1 cellular context compared by ENCODE assay signal in genomic region chr14:74302634-74303569, GRCh38.
A peak's percentile ranks its signal among the peaks of the same experiment; 100 is the strongest.
TF ChIP-seq lines count a peak whose summit lies in the region.

Gene ABCD4 (minus strand): TSS chr14:74302934. CDS start chr14:74302912, 22 bp downstream.

TF ChIP-seq in HepG2, 621 proteins besides CTCF, POLR2A, EP300 and RAD21 (continued from another document and continues in another):
- TF ChIP-seq ZNF142 (CRISPR knock-in tag; IDR thresholded peaks at IDR 0.05) (0 out of 2 replicates have a peak, but pooled peaks have one; percentile 45), AGO2 (optimal IDR thresholded peaks at IDR 0.05; ENCODE audit: low read depth, low read length) (peak; percentile 74), MTA1 (CRISPR knock-in tag; IDR thresholded peaks at IDR 0.05; ENCODE audit: borderline replicate concordance) (peak; percentile 35; the same call in 1 of the 2 replicates), MXD4 (CRISPR knock-in tag; IDR thresholded peaks at IDR 0.05) (peak; percentile 50; the same call in 1 of the 2 replicates), ZKSCAN5 (CRISPR knock-in tag; IDR thresholded peaks at IDR 0.05) (peak; percentile 67), ZNF770 (CRISPR knock-in tag; IDR thresholded peaks at IDR 0.05) (peak; percentile 81), MYC (CRISPR knock-in tag; IDR thresholded peaks at IDR 0.05; ENCODE audit: borderline replicate concordance) (peak; percentile 49; the same call in 1 of the 2 replicates), ATRX (CRISPR knock-in tag; IDR thresholded peaks at IDR 0.05; ENCODE audit: borderline replicate concordance) (no peak), HOXA3 (CRISPR knock-in tag; IDR thresholded peaks at IDR 0.05) (peak; percentile 78), KDM2A (CRISPR knock-in tag; IDR thresholded peaks at IDR 0.05; ENCODE audit: borderline replicate concordance, low read depth) (peak; percentile 88; the same call in 1 of the 2 replicates), MATR3 (CRISPR knock-in tag; IDR thresholded peaks at IDR 0.05) (no peak), ZNF232 (CRISPR knock-in tag; IDR thresholded peaks at IDR 0.05; ENCODE audit: borderline replicate concordance) (no peak; the same call in 1 of the 2 replicates), NCOA1 (CRISPR knock-in tag; IDR thresholded peaks at IDR 0.05) (no peak), XBP1 (CRISPR knock-in tag; IDR thresholded peaks at IDR 0.05) (no peak), MTA3 (CRISPR knock-in tag; IDR thresholded peaks at IDR 0.05) (no peak), LRRFIP1 (CRISPR knock-in tag; conservative IDR thresholded peaks at IDR 0.05) (no peak), TFDP2 (CRISPR knock-in tag; IDR thresholded peaks at IDR 0.05) (0 out of 2 replicates have a peak, but pooled peaks have one; percentile 63), BORCS8-MEF2B (CRISPR knock-in tag; IDR thresholded peaks at IDR 0.05) (peak; percentile 68; the same call in 1 of the 2 replicates), ZNF691 (CRISPR knock-in tag; IDR thresholded peaks at IDR 0.05; ENCODE audit: borderline replicate concordance, low read depth) (0 out of 2 replicates have a peak, but pooled peaks have one; percentile 44), AKNA (CRISPR knock-in tag; IDR thresholded peaks at IDR 0.05; ENCODE audit: borderline replicate concordance) (no peak), POLR2AphosphoS5 (IDR thresholded peaks at IDR 0.05; ENCODE audit: low read depth, low read length) (peak; percentile 98), ZNF749 (CRISPR knock-in tag; IDR thresholded peaks at IDR 0.05; ENCODE audit: borderline replicate concordance) (no peak), ZNF687 (CRISPR knock-in tag; IDR thresholded peaks at IDR 0.05) (peak; percentile 90), ASH2L (IDR thresholded peaks at IDR 0.05; ENCODE audit: insufficient read length, low read depth, low read length) (peak; percentile 21), ATM (IDR thresholded peaks at IDR 0.05; ENCODE audit: borderline replicate concordance) (no peak), ZSCAN12 (CRISPR knock-in tag; IDR thresholded peaks at IDR 0.05) (no peak), ZNF616 (CRISPR knock-in tag; IDR thresholded peaks at IDR 0.05; ENCODE audit: low read depth) (no peak), ZNF570 (CRISPR knock-in tag; IDR thresholded peaks at IDR 0.05; ENCODE audit: borderline replicate concordance) (no peak), NONO (IDR thresholded peaks at IDR 0.05) (no peak), NONO (CRISPR knock-in tag; conservative IDR thresholded peaks at IDR 0.05) (0 out of 2 replicates have a peak, but pooled peaks have one; percentile 42), SP5 (CRISPR knock-in tag; IDR thresholded peaks at IDR 0.05; ENCODE audit: borderline replicate concordance, low read depth) (peak; percentile 64), ZNF264 (CRISPR knock-in tag; IDR thresholded peaks at IDR 0.05) (peak; percentile 74; the same call in 1 of the 2 replicates), ZNF788 (CRISPR knock-in tag; IDR thresholded peaks at IDR 0.05; ENCODE audit: borderline replicate concordance) (peak; percentile 72; the same call in 1 of the 2 replicates), MAFK (conservative IDR thresholded peaks at IDR 0.05 in 1 of 2, IDR thresholded peaks at IDR 0.05 in 1 of 2; ENCODE audit: low read length in 2 of 2) (no peak)
